Comparison of ENCODE assay signal across 25 cellular contexts in the genomic region with DNA sequence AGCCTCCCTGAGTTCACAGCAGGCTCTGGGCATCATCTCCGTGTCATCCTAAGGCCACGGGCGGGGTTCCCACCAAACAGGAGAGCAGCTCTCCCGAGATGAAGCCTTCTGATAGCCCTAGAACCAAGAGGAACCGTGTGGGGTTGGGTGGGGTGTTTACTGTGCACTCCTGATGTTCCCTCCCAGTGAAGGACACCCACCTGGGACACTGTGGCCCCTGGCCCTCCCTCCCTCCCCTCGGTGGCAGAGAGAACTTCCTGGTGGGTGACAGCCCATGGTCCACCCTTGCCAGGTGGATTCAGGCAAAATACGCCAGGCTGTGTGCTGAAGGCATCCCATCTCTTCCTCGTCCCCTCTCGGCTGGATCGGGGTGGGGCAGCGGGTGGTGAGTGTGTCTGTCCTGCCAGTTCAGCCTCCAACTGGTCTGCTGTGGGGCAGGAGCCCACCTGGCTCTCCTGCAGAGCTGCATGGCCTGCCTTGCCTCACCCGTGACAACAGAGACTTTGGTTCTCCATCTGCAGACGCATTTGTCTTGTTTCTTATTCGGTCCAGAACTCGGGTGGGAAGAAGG.
"Had no signal": no experiment of that assay in that cellular context is flagged by ENCODE, and none has a peak within 500 bp of the region (broad histone marks: within the 10 kb centered on the region; RNA-seq: fewer than 3 reads in every experiment).

No MANE protein-coding gene starts in this region.

- ATAC-seq: activated T-cell treated with anti-CD3 and anti-CD28 coated beads, Interleukin-2, amount 50 U/mL, for 4 hours; activated T-helper 17 cell treated with anti-CD3 and anti-CD28 coated beads, Interleukin-2, amount 50 U/mL, for 72 hours; body of pancreas; T-helper 17 cell; WTC11 had no signal

- H3K27ac ChIP-seq: ascending aorta, body of pancreas had no signal

- H3K4me3 ChIP-seq: ascending aorta, body of pancreas, MG63 had no signal

- H3K9me3 ChIP-seq: ascending aorta, body of pancreas, MG63 had no signal

- H3K36me3 Mint-ChIP-seq: activated CD4-positive, alpha-beta memory T cell treated with anti-CD3 and anti-CD28 coated beads for 36 hours had no signal

- H3K36me3 ChIP-seq: ascending aorta, MG63 had no signal

- H3K4me1 Mint-ChIP-seq: activated T-helper 17 cell treated with anti-CD3 and anti-CD28 coated beads, Interleukin-2, amount 50 U/mL, for 72 hours; WTC11 had no signal

- H3K27me3 ChIP-seq: MG63 had no signal

- H3K4me3 Mint-ChIP-seq: activated CD4-positive, alpha-beta memory T cell treated with anti-CD3 and anti-CD28 coated beads for 36 hours; activated CD4-positive, alpha-beta T cell treated with anti-CD3 and anti-CD28 coated beads, Interleukin-2, amount 10 ng/mL, durations not matched to agents 7 days and 5 days; activated T-cell treated with anti-CD3 and anti-CD28 coated beads, Interleukin-2, amount 50 U/mL, for 4 hours; activated T-helper 17 cell treated with anti-CD3 and anti-CD28 coated beads, Interleukin-2, amount 50 U/mL, for 72 hours; T-helper 17 cell; WTC11 had no signal

- H3K9me3 Mint-ChIP-seq: activated CD4-positive, alpha-beta memory T cell treated with anti-CD3 and anti-CD28 coated beads for 36 hours; activated CD4-positive, alpha-beta T cell treated with anti-CD3 and anti-CD28 coated beads, Interleukin-2, amount 10 ng/mL, durations not matched to agents 7 days and 5 days; activated T-cell treated with anti-CD3 and anti-CD28 coated beads, Interleukin-2, amount 50 U/mL, for 4 hours; activated T-helper 17 cell treated with anti-CD3 and anti-CD28 coated beads, Interleukin-2, amount 50 U/mL, for 72 hours had no signal

- H3K27me3 Mint-ChIP-seq: activated CD4-positive, alpha-beta T cell treated with anti-CD3 and anti-CD28 coated beads, Interleukin-2, amount 10 ng/mL, durations not matched to agents 7 days and 5 days; activated T-helper 17 cell treated with anti-CD3 and anti-CD28 coated beads, Interleukin-2, amount 50 U/mL, for 72 hours had no signal

- H3K4me1 ChIP-seq: ascending aorta had no signal

- H3K27ac Mint-ChIP-seq: activated CD4-positive, alpha-beta memory T cell treated with anti-CD3 and anti-CD28 coated beads for 36 hours; activated CD4-positive, alpha-beta T cell treated with anti-CD3 and anti-CD28 coated beads, Interleukin-2, amount 10 ng/mL, durations not matched to agents 7 days and 5 days; activated T-helper 17 cell treated with anti-CD3 and anti-CD28 coated beads, Interleukin-2, amount 50 U/mL, for 72 hours; T-helper 17 cell; WTC11 had no signal

- DNase-seq: activated CD4-positive, alpha-beta memory T cell treated with anti-CD3 and anti-CD28 coated beads for 36 hours; activated CD4-positive, alpha-beta T cell treated with anti-CD3 and anti-CD28 coated beads, Interleukin-2, amount 10 ng/mL, durations not matched to agents 7 days and 5 days; activated CD8-positive, alpha-beta memory T cell treated with anti-CD3 and anti-CD28 coated beads for 24 hours; activated naive CD4-positive, alpha-beta T cell treated with anti-CD3 and anti-CD28 coated beads, Interleukin-2, amount 50 U/mL, for 16 hours; activated T-cell treated with anti-CD3 and anti-CD28 coated beads, Interleukin-2, amount 50 U/mL, for 4 hours; amniotic stem cell; body of pancreas; MG63; MV-4-11; NCI-H1092 treated with DMSO at 0.1 percent for 48 hours; NCI-H1417 treated with DMSO at 0.1 percent for 48 hours; NCI-H1694; NCI-H2029; NCI-H2107; NCI-H2171 treated with DMSO at 0.1 percent for 48 hours; NCI-H226; NCI-H526; NCI-H774; OCI-M1; SHP77 treated with DMSO at 0.1 percent for 48 hours; T-helper 17 cell; T-helper 9 cell had no signal
